Comparison of ENCODE assay signal across 12 cellular contexts in the genomic region with DNA sequence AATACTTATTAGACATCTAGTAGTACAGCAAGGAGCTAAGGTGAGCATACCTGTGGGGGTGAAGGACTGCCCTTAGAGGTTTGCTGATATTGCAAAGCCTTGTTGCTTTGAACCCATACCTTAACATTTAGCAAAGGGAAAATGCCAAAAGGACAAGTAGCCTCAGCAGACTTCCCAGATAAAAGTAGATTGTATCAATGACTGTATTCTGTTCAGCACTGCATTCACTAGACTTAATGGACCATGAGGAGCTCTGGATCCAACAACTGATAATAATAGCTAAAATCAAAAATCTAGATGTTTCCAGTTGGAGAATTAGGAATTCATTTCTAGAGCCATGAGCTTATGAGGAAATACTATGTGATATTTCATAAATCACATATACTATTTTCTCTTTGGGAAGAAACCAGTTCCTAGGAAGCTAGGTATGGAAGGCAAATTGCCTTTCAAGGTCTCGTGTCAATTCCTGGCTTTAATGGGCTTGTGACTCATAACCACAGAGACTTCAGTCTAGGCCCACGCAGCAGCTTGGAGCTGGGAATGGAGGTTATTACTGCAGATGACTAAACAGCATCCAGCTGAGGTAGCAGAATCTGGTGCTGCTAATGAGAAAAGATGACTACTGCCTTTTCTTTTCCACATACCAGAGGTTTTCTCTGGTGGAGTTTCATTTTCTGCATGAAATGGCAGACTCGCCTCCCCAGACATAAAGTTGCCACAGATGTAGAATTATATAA.
A peak's percentile ranks its signal among the peaks of the same experiment; 100 is the strongest.
DNase-seq lines count a peak whose midpoint lies in the region; ATAC-seq and TF ChIP-seq lines count a peak whose summit lies in the region.
"Had no signal": no experiment of that assay in that cellular context is flagged by ENCODE, and none has a peak within 500 bp of the region (broad histone marks: within the 10 kb centered on the region; RNA-seq: fewer than 3 reads in every experiment).

No MANE protein-coding gene starts in this region.

- intact Hi-C loops in left cardiac atrium (cut with DNase I), result no loop called here

- no peaks in the 10 kb centered on the region for H3K36me3 ChIP-seq in right atrium auricular region
- H3K36me3 ChIP-seq: Peyer's patch, upper lobe of left lung had no signal

- DNase-seq in left cardiac atrium (peak; percentile 33), right atrium auricular region (ENCODE audit: low spot score) (no peak), RPMI7951 (ENCODE audit: low read depth) (peak; percentile 99), fibroblast of peridontal ligament (ENCODE audit: extremely low read depth) (peak; percentile 98), smooth muscle cell of the brain vasculature (ENCODE audit: low read depth, low spot score) (peak; percentile 64), NCI-H2196 treated with DMSO at 0.1 percent for 48 hours (lab: John Stamatoyannopoulos, UW; ENCODE audit: unreplicated experiment) (no peak), GDM1 (lab: John Stamatoyannopoulos, UW) (no peak)
- DNase-seq: activated CD8-positive, alpha-beta memory T cell treated with anti-CD3 and anti-CD28 coated beads, Interleukin-2, amount 50 U/mL, for 48 hours; DMS153; upper lobe of left lung had no signal

- H3K27me3 ChIP-seq in right atrium auricular region, result no peaks in the 10 kb centered on the region
- H3K27me3 ChIP-seq: Peyer's patch, upper lobe of left lung had no signal

- no peak for TF ChIP-seq CTCF in right atrium auricular region (IDR thresholded peaks at IDR 0.05)

- H3K9me3 ChIP-seq in right atrium auricular region, result peaks cover 0 to 23% of the 10 kb centered on the region in 2 donors

- ATAC-seq in left cardiac atrium, result peak in 1 of 2 donors; percentile 81
- ATAC-seq in GM19023 (IDR thresholded peaks at IDR 0.05; ENCODE audit: unreplicated experiment), result no peak

- H3K27ac ChIP-seq in right atrium auricular region, result no peak overlapping the region
- H3K27ac ChIP-seq: Peyer's patch, upper lobe of left lung had no signal

- H3K4me1 ChIP-seq in right atrium auricular region, result no peaks in the 10 kb centered on the region
- H3K4me1 ChIP-seq: upper lobe of left lung had no signal

- no peak overlapping the region for H3K4me3 ChIP-seq in right atrium auricular region
- H3K4me3 ChIP-seq: Peyer's patch, upper lobe of left lung had no signal

Comparison
In these comparisons a context has a peak if more than half of its experiments do, and no peak if none do; other contexts are left out.
1. DNase-seq: peak in left cardiac atrium (single experiment), RPMI7951 (single experiment), fibroblast of peridontal ligament (single experiment) and smooth muscle cell of the brain vasculature (single experiment); none in right atrium auricular region (single experiment), NCI-H2196 treated with DMSO at 0.1 percent for 48 hours (single experiment) and GDM1 (single experiment).